8 cellular contexts compared by ENCODE assay signal in genomic region chr6:18387061-18387721, GRCh38. TPM values are rescaled to one million over a fixed set of nuclear protein-coding genes. Genes with fewer than 3 reads are reported as not detected.
DNase-seq lines count a peak whose midpoint lies in the region; ATAC-seq and TF ChIP-seq lines count a peak whose summit lies in the region.

TSS of gene RNF144B (plus strand) at chr6:18387350. CDS start at chr6:18399535, 12,185 bp downstream.

- peaks cover 9% of the 10 kb centered on the region for H3K36me3 Mint-ChIP-seq in activated B cell treated with CpG ODN at 0.5 μM for 24 hours (ENCODE audit: low read depth)

- ATAC-seq in GM18867 (IDR thresholded peaks at IDR 0.05; ENCODE audit: unreplicated experiment) (peak; percentile 91), HG03108 (IDR thresholded peaks at IDR 0.05; ENCODE audit: unreplicated experiment) (peak; percentile 77), activated B cell treated with CpG ODN at 0.5 μM for 24 hours (ENCODE audit: low read depth) (peak; percentile 94)

- no peaks in the 10 kb centered on the region for H3K9me3 Mint-ChIP-seq in activated B cell treated with CpG ODN at 0.5 μM for 24 hours

- DNase-seq in NCI-H2196 (lab: John Stamatoyannopoulos, UW; ENCODE audit: unreplicated experiment) (peak; percentile 77), activated B cell treated with CpG ODN at 0.5 μM for 24 hours (peak; percentile 64), caudate nucleus (lab: John Stamatoyannopoulos, UW) (peak in 46 of 61 donors; percentile 2 to 75 (median 29)), inferior parietal cortex (ENCODE audit: extremely low spot score) (peak; percentile 31)
- DNase-seq in stimulated activated CD4-positive, alpha-beta T cell treated with anti-CD3 and anti-CD28 coated beads, Interleukin-12 subunit alpha, Interleukin-12 subunit beta, amount 100 ng/mL, for 4 hours, result peak; percentile 61

- intact Hi-C loops in activated B cell treated with CpG ODN at 0.5 μM for 24 hours (cut with micrococcal nuclease), result loop anchor here (1.0 to 5.0 kb wide), 11 partner anchors 14 to 785 kb away; partner anchors contain the start of genes DEK, FAM8A1, KDM1B and KIF13A

- H3K27ac ChIP-seq in 22Rv1 (peak within 1 kb of the TSS; percentile 93), caudate nucleus (ENCODE audit: low read depth, low read length) (no peak within 1 kb of the TSS)

- 0 out of 2 replicates have a peak, but pooled peaks have one; percentile 7 for TF ChIP-seq CTCF in 22Rv1 (IDR thresholded peaks at IDR 0.05)
- TF ChIP-seq CTCF in activated B cell treated with CpG ODN at 0.5 μM for 24 hours (IDR thresholded peaks at IDR 0.05), result no peak

- peaks cover 48% of the 10 kb centered on the region for H3K4me1 Mint-ChIP-seq in activated B cell treated with CpG ODN at 0.5 μM for 24 hours

- POLR2A ChIA-PET in activated B cell treated with CpG ODN at 0.5 μM for 24 hours (lab: Charles Lee), result interaction anchor here (0.7 to 4.3 kb wide), 14 partner anchors 13 to 680 kb away, joined by 3 to 49 read pairs (median 4); partner anchors contain the start of gene NUP153

- CTCF ChIA-PET in activated B cell treated with CpG ODN at 0.5 μM for 24 hours (lab: Charles Lee), result interaction anchor here (0.7 to 2.2 kb wide), 10 partner anchors 12 to 116 kb away, joined by 3 to 13 read pairs (median 3); no protein-coding TSS in a partner anchor

- H3K4me3 Mint-ChIP-seq in activated B cell treated with CpG ODN at 0.5 μM for 24 hours, result peak within 1 kb of the TSS; percentile 95

- no peaks in the 10 kb centered on the region for H3K27me3 Mint-ChIP-seq in activated B cell treated with CpG ODN at 0.5 μM for 24 hours

- H3K27ac Mint-ChIP-seq in activated B cell treated with CpG ODN at 0.5 μM for 24 hours, result peak within 1 kb of the TSS; percentile 80

RNA-seq across cellular contexts. Expression of gene RNF144B, which starts in this region (rescaled TPM):
- 12.6 and 13.5 TPM in 2 replicates for total RNA-seq in activated B cell treated with CpG ODN at 0.5 μM for 24 hours
